Comparison of ENCODE assay signal across 8 cellular contexts in the genomic region with DNA sequence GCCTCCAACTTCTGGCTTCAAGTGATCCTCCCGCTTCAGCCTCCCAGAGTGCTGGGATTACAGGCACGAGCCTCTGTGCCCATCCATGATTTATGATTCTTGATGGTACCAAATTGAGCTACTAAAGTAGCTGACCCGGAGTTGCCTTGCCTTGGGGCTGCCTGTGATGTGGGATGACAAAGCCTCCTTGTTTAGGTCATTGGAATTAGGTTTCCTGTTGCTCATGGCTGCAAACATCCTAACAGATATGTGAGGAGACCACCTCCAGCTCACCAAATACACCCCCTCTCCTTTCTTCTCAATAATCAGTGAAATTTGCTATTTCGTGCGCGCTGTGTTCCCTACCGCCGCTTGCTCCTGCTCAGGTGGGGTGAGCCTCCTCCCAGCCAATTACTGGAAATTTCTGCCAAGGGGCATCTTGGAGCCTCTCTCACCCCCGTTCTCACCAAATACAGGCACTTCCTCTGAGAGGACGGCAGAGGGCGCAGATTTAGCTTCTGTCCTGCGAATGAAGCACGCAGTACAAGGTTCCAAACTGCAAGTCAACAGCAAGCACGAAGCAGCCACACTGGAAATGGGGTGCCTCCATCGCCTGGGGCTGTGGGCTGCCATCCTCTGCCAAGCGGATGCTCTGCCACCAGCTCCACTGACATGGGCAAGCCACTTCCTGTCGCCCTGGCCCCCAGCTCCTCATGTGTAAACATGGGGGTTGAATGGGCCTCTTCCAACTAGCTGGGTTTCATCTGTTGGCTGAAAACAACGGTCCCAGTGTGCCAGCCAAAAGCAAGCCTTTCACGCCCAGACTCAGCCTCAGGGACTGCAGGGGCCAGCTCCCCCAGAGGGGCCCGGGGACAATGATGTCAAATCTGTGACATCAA.
DNase-seq lines count a peak whose midpoint lies in the region; FAIRE-seq and TF ChIP-seq lines count a peak whose summit lies in the region.

No MANE protein-coding gene starts in this region.

- no peak overlapping the region for H3K4ac ChIP-seq in H1 (replicated peaks; ENCODE audit: insufficient read length, low read depth, low read length)

- POLR2A ChIA-PET in H1 (lab: Charles Lee; ENCODE audit: partially characterized antibody): no interaction called here

- H3K4me3 ChIP-seq in HFF-Myc (replicated peaks; ENCODE audit: low read depth, low read length) (no peak overlapping the region), H1 (ENCODE audit: extremely low read depth in 1 of 4, insufficient read depth in 2 of 4, low read depth in 3 of 4, low read length in 4 of 4) (no peak overlapping the region)

- no peak overlapping the region for H3K9ac ChIP-seq in H1 (replicated peaks in 1 of 4; ENCODE audit: extremely low read depth in 1 of 4, low read depth in 3 of 4, low read length in 3 of 4)

- H2AFZ ChIP-seq in H1 (ENCODE audit: low read length): peak overlapping the region; percentile 23

- peaks cover 3 to 7% (median 4%) of the 10 kb centered on the region in 4 experiments for H3K4me1 ChIP-seq in H1 (replicated peaks in 1 of 4; ENCODE audit: control insufficient read depth in 3 of 4, insufficient read depth in 4 of 4, low read length in 3 of 4)

- H3K23me2 ChIP-seq in H1 (ENCODE audit: low read depth, low read length): no peaks in the 10 kb centered on the region

- 40% methylated on average over 20 of the region's 20 CpGs; no CpG with 5 or more reads in 1 of the 2 experiments for WGBS in H1 (ENCODE audit: extremely low coverage in 1 of 2, insufficient coverage in 1 of 2, insufficient read length in 1 of 2, insufficient replicate concordance in 2 of 2, low coverage in 1 of 2, low lambda C conversion rate in 2 of 2, missing lambda C conversion rate in 1 of 2), 2 experiments

- CTCF ChIA-PET in H1 (lab: Charles Lee; ENCODE audit: partially characterized antibody): interaction anchor here (0.6 to 11.6 kb wide), 42 partner anchors 8 to 331 kb away, joined by 3 to 171 read pairs (median 5); a partner anchor contains a TSS

- H3K56ac ChIP-seq in H1 (replicated peaks; ENCODE audit: insufficient read length, low read depth, low read length): no peak overlapping the region

- peak; percentile 72 to 81 for TF ChIP-seq RAD21 in H1 (IDR thresholded peaks at IDR 0.05 in 1 of 2, conservative IDR thresholded peaks at IDR 0.05 in 1 of 2; ENCODE audit: low read depth in 2 of 2, low read length in 2 of 2)

- no peak overlapping the region for H3K23ac ChIP-seq in H1 (ENCODE audit: insufficient read length)

- no peak for TF ChIP-seq EP300 in H1 (IDR thresholded peaks at IDR 0.05; ENCODE audit: borderline replicate concordance in 1 of 2, low read depth in 2 of 2, low read length in 2 of 2)

- TF ChIP-seq CTCF in HFF-Myc (IDR thresholded peaks at IDR 0.05; ENCODE audit: low read depth, low read length, missing control alignments) (peak; percentile 75), H1 (IDR thresholded peaks at IDR 0.05; ENCODE audit: control extremely low read depth in 1 of 3, insufficient read depth in 1 of 3, low read depth in 1 of 3, low read length in 3 of 3) (peak; percentile 78 to 92 (median 88))

- H2BK5ac ChIP-seq in H1 (ENCODE audit: low read depth, low read length): peak overlapping the region; percentile 8; the same call in 1 of the 2 replicates

- no peak overlapping the region for H4K8ac ChIP-seq in H1 (ENCODE audit: extremely low read depth, insufficient read depth, low read length)

- no peaks in the 10 kb centered on the region for H3K9me3 ChIP-seq in H1 (ENCODE audit: insufficient read depth in 2 of 2, low read depth in 1 of 2, low read length in 1 of 2)

- no peak overlapping the region for H4K5ac ChIP-seq in H1 (ENCODE audit: insufficient read length, low read depth, low read length)

- H3K27me3 ChIP-seq in H1 (replicated peaks in 1 of 4; ENCODE audit: control insufficient read depth in 3 of 4, extremely low read depth in 1 of 4, insufficient read depth in 3 of 4, low read length in 3 of 4): no peaks in the 10 kb centered on the region; a peak in 1 of 7 replicates

- H3K79me1 ChIP-seq in H1 (ENCODE audit: low read depth, low read length): no peaks in the 10 kb centered on the region

- H2BK12ac ChIP-seq in H1 (ENCODE audit: low read depth, low read length): peak overlapping the region; percentile 91

- no peaks in the 10 kb centered on the region for H3K36me3 ChIP-seq in H1 (ENCODE audit: control insufficient read depth in 2 of 4, insufficient read depth in 4 of 4, low read length in 3 of 4)

- DNase-seq in COR-L47 (lab: John Stamatoyannopoulos, UW) (peak; percentile 74), HFF-Myc (ENCODE audit: extremely low read depth, low read depth) (peak; percentile 56), NOMO-1 (lab: John Stamatoyannopoulos, UW; ENCODE audit: unreplicated experiment in 2 of 2) (peak; percentile 19 to 65), H1 (ENCODE audit: low read depth in 1 of 2, low spot score in 2 of 2) (peak; percentile 53 to 78), mesenteric fat pad (ENCODE audit: low spot score) (peak; percentile 88), DMS79 (lab: John Stamatoyannopoulos, UW) (no peak)
- peak; percentile 54 for DNase-seq in activated CD8-positive, alpha-beta memory T cell treated with anti-CD3 and anti-CD28 coated beads, Interleukin-2, amount 50 U/mL, for 1 hour (ENCODE audit: extremely low read depth)
- DNase-seq in stimulated activated CD8-positive, alpha-beta memory T cell treated with anti-CD3 and anti-CD28 coated beads, Interleukin-2, amount 100 ng/mL, for 1 hour (ENCODE audit: low read depth in 2 of 2): peak; percentile 28 to 55

- no peaks in the 10 kb centered on the region for H4K20me1 ChIP-seq in H1 (replicated peaks in 1 of 2; ENCODE audit: control insufficient read depth in 1 of 2, insufficient read depth in 2 of 2, low read length in 2 of 2)

- peak overlapping the region; percentile 12; the same call in 1 of the 2 replicates for H2BK15ac ChIP-seq in H1 (ENCODE audit: low read length)

- H3K18ac ChIP-seq in H1 (ENCODE audit: extremely low read depth, low read length): peak overlapping the region; percentile 83

- H3K14ac ChIP-seq in H1 (ENCODE audit: insufficient read length): no peak overlapping the region

- H3K4me2 ChIP-seq in H1 (ENCODE audit: insufficient read depth in 1 of 2, low read depth in 2 of 2, low read length in 2 of 2): no peak overlapping the region

- no peak for TF ChIP-seq POLR2A in H1 (IDR thresholded peaks at IDR 0.05; ENCODE audit: control extremely low read depth in 1 of 2, low read depth in 2 of 2, low read length in 2 of 2)

- peak; percentile 91 for FAIRE-seq in H1 (lab: Jason Lieb, UNC)

- no peak overlapping the region for H2BK120ac ChIP-seq in H1 (replicated peaks; ENCODE audit: low read depth, low read length)

- H3K27ac ChIP-seq in H1 (ENCODE audit: low read depth, low read length): no peak overlapping the region

- no peaks in the 10 kb centered on the region for H3K79me2 ChIP-seq in H1 (ENCODE audit: control insufficient read depth in 1 of 2, insufficient read depth in 2 of 2, low read length in 2 of 2)

- H2AK5ac ChIP-seq in H1 (ENCODE audit: low read depth, low read length): no peak overlapping the region

- H2BK20ac ChIP-seq in H1 (ENCODE audit: low read length): peak overlapping the region; percentile 98

- peak overlapping the region; percentile 89 for H4K91ac ChIP-seq in H1 (replicated peaks; ENCODE audit: insufficient read length, low read length)

TF ChIP-seq in H1, 55 proteins besides CTCF, POLR2A, EP300 and RAD21:
- TF ChIP-seq CHD2 (IDR thresholded peaks at IDR 0.05; ENCODE audit: low read length): no peak
- TF ChIP-seq, protein P1, sequence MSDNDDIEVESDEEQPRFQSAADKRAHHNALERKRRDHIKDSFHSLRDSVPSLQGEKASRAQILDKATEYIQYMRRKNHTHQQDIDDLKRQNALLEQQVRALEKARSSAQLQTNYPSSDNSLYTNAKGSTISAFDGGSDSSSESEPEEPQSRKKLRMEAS (IDR thresholded peaks at IDR 0.05): peak; percentile 90
- TF ChIP-seq ASH2L (IDR thresholded peaks at IDR 0.05; ENCODE audit: low read length): peak; percentile 30
- TF ChIP-seq, protein P2, sequence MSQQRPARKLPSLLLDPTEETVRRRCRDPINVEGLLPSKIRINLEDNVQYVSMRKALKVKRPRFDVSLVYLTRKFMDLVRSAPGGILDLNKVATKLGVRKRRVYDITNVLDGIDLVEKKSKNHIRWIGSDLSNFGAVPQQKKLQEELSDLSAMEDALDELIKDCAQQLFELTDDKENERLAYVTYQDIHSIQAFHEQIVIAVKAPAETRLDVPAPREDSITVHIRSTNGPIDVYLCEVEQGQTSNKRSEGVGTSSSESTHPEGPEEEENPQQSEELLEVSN (IDR thresholded peaks at IDR 0.05): peak; percentile 85
- TF ChIP-seq TBP (IDR thresholded peaks at IDR 0.05; ENCODE audit: low read depth, low read length): 0 out of 2 replicates have a peak, but pooled peaks have one; percentile 18
